14 cellular contexts compared by ENCODE assay signal in the genomic region with DNA sequence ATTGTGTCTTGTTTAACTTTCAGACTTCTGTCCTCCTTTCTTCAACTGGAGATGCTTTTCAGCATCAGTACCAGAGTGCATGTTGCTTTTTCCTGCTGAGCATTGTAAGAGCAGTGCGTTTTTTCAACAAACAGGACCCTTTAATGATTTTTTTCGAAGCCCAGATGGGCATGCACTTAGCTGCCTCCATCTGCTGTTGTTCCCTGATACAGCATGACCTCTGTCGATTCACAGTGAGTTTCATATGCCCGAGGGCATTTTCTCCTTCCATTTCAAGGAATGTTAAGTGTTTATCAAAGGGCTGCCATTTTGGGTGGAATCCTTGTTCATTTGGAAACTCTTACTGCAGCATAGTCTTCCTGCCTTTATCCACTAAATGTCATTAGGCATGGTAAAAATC.
DNase-seq lines count a peak whose midpoint lies in the region; TF ChIP-seq lines count a peak whose summit lies in the region.
"Had no signal": no experiment of that assay in that cellular context is flagged by ENCODE, and none has a peak within 500 bp of the region (broad histone marks: within the 10 kb centered on the region; RNA-seq: fewer than 3 reads in every experiment).

No MANE protein-coding gene starts in this region.

- H3K4me1 ChIP-seq in ascending aorta = no peaks in the 10 kb centered on the region

- in situ Hi-C loops in GM13976 (cut with MboI; ENCODE audit: low sequenced_read_pairs, unreplicated experiment) = no loop called here

- H3K27me3 ChIP-seq in ascending aorta = no peaks in the 10 kb centered on the region

- no peak overlapping the region for H3K4me3 ChIP-seq in ascending aorta

- no peak overlapping the region for H3K27ac ChIP-seq in ascending aorta

- peak; percentile 13 for DNase-seq in DMS 273 treated with DMSO at 0.1 percent for 48 hours (lab: John Stamatoyannopoulos, UW)
- peak; percentile 39 for DNase-seq in NCI-H1694 (lab: John Stamatoyannopoulos, UW)
- DNase-seq in NCI-H524 (lab: John Stamatoyannopoulos, UW) = peak; percentile 62 to 74
- peak; percentile 31 for DNase-seq in foreskin melanocyte
- DNase-seq in activated CD8-positive, alpha-beta memory T cell treated with anti-CD3 and anti-CD28 coated beads, Interleukin-2, amount 50 U/mL, for 4 hours = no peak
- DNase-seq in GM13976 (ENCODE audit: low spot score) = no peak
- DNase-seq in effector CD8-positive, alpha-beta T cell (lab: John Stamatoyannopoulos, UW) = no peak
- no peak for DNase-seq in ascending aorta (ENCODE audit: low spot score in 2 of 2)
- DNase-seq: C1 segment of cervical spinal cord; Calu3; CD4-positive, alpha-beta T cell; DMS153; DND-41; GF-D8 had no signal

- no peaks in the 10 kb centered on the region for H3K9me3 ChIP-seq in ascending aorta

- no peak for TF ChIP-seq CTCF in GM13976 (IDR thresholded peaks at IDR 0.05; ENCODE audit: borderline replicate concordance, control extremely low read depth, extremely low read depth, insufficient read depth, missing control alignments)
- TF ChIP-seq CTCF in ascending aorta (IDR thresholded peaks at IDR 0.05) = no peak

- H3K36me3 ChIP-seq in ascending aorta = no peaks in the 10 kb centered on the region

- intact Hi-C loops in ascending aorta (cut with DNase I) = no loop called here

Comparison
In these comparisons a context has a peak if more than half of its experiments do, and no peak if none do; other contexts are left out.
1. DNase-seq: peak in DMS 273 treated with DMSO at 0.1 percent for 48 hours (single experiment), NCI-H1694 (single experiment), NCI-H524 (2 of 2) and foreskin melanocyte (single experiment); none in activated CD8-positive, alpha-beta memory T cell treated with anti-CD3 and anti-CD28 coated beads, Interleukin-2, amount 50 U/mL, for 4 hours (single experiment), GM13976 (single experiment), effector CD8-positive, alpha-beta T cell (single experiment) and ascending aorta (0 of 2).